ENCODE assay signal across 12 cellular contexts in genomic region chr19:53907690-53908089, GRCh38. TPM values are rescaled to one million over a fixed set of nuclear protein-coding genes. Genes with fewer than 3 reads are reported as not detected.
DNase-seq lines count a peak whose midpoint lies in the region; ATAC-seq and TF ChIP-seq lines count a peak whose summit lies in the region.
"Had no signal": no experiment of that assay in that cellular context is flagged by ENCODE, and none has a peak within 500 bp of the region (broad histone marks: within the 10 kb centered on the region; RNA-seq: fewer than 3 reads in every experiment).

No MANE protein-coding gene starts in this region.

- H3K4me1 ChIP-seq in HAP-1 (no peaks in the 10 kb centered on the region), tibial artery (peaks cover 0 to 29% (median 20%) of the 10 kb centered on the region in 4 donors)

- no peak overlapping the region for H3K27ac Mint-ChIP-seq in mesothelial cell of epicardium

- H3K36me3 ChIP-seq in HAP-1 (replicated peaks), result no peaks in the 10 kb centered on the region
- H3K36me3 ChIP-seq in tibial artery, result no peaks in the 10 kb centered on the region

- no peak overlapping the region for H3K4me3 ChIP-seq in AG10803 (ENCODE audit: low read length)
- H3K4me3 ChIP-seq in HAP-1, result peak overlapping the region; percentile 25
- H3K4me3 ChIP-seq in tibial artery, result no peak overlapping the region

- in situ Hi-C loops in HAP-1 (cut with MboI; ENCODE audit: low sequenced_read_pairs), result no loop called here

- H3K27ac ChIP-seq in cingulate gyrus (ENCODE audit: low read depth, low read length) (peak overlapping the region; percentile 69), tibial artery (no peak overlapping the region)

- peaks cover 90% of the 10 kb centered on the region for H3K27me3 Mint-ChIP-seq in mesothelial cell of epicardium (ENCODE audit: low read depth)

- peaks cover 16% of the 10 kb centered on the region for H3K4me1 Mint-ChIP-seq in mesothelial cell of epicardium

- no peaks in the 10 kb centered on the region for H3K9me3 Mint-ChIP-seq in mesothelial cell of epicardium

- no peak for ATAC-seq in HG02885 (IDR thresholded peaks at IDR 0.05; ENCODE audit: poor library complexity, unreplicated experiment)

- H3K4me3 Mint-ChIP-seq in mesothelial cell of epicardium, result peak overlapping the region; percentile 15

- intact Hi-C loops in tibial artery (cut with DNase I; ENCODE audit: low total_unique reads), result no loop called here

- DNase-seq in AG10803 (ENCODE audit: low read depth), result no peak
- DNase-seq in HAP-1 (ENCODE audit: low spot score in 2 of 2), result no peak
- no peak for DNase-seq in mesothelial cell of epicardium (ENCODE audit: low spot score in 2 of 2, unreplicated experiment in 2 of 2)
- no peak for DNase-seq in mucosa of gallbladder (ENCODE audit: low spot score)
- no peak for DNase-seq in tibial artery
- no peak for DNase-seq in NCI-H2196 (lab: John Stamatoyannopoulos, UW; ENCODE audit: unreplicated experiment)
- DNase-seq: GF-D8, Kasumi-1, NCI-H2029 treated with DMSO at 0.1 percent for 48 hours had no signal

- H3K9me3 ChIP-seq in HAP-1 (no peaks in the 10 kb centered on the region), tibial artery (no peaks in the 10 kb centered on the region)

- TF ChIP-seq CTCF in AG10803 (conservative IDR thresholded peaks at IDR 0.05; ENCODE audit: low read length) (0 out of 2 replicates have a peak, but pooled peaks have one; percentile 4), mesothelial cell of epicardium (IDR thresholded peaks at IDR 0.05; ENCODE audit: unreplicated experiment) (no peak), tibial artery (IDR thresholded peaks at IDR 0.05) (no peak)

- H3K27me3 ChIP-seq in HAP-1 (ENCODE audit: low read depth) (peaks cover 14% of the 10 kb centered on the region), tibial artery (peaks cover 8 to 92% of the 10 kb centered on the region in 2 donors)

- no peaks in the 10 kb centered on the region for H3K36me3 Mint-ChIP-seq in mesothelial cell of epicardium

RNA-seq across cellular contexts. Expression of gene CACNG7, which starts 1.4 kb away (rescaled TPM):
- 0.52 to 0.82 TPM (median 0.76 TPM) in 3 replicates for total RNA-seq in mesothelial cell of epicardium
- not detected for total RNA-seq in mucosa of gallbladder
- total RNA-seq: posterior vena cava had no signal

RNA-seq across cellular contexts. Expression of gene PRKCG, which starts 25.7 kb away (rescaled TPM):
- 19.1 to 21.6 TPM (median 19.3 TPM) in 3 replicates for total RNA-seq in mesothelial cell of epicardium
- total RNA-seq in mucosa of gallbladder, result 0.09 TPM

RNA-seq across cellular contexts. Expression of gene MYADM, which starts 40.0 kb away (rescaled TPM):
- total RNA-seq in mesothelial cell of epicardium (195 to 211 TPM (median 200 TPM) in 3 replicates), mucosa of gallbladder (125 TPM)

RNA-seq across cellular contexts. Expression of gene CACNG8, which starts 55.0 kb away (rescaled TPM):
- total RNA-seq in mesothelial cell of epicardium (2.1 to 2.6 TPM (median 2.1 TPM) in 3 replicates), mucosa of gallbladder (0.12 TPM)

Comparison
In these comparisons a context has a peak if more than half of its experiments do, and no peak if none do; other contexts are left out.
1. RNA of gene PRKCG, which starts 25.7 kb away (total RNA-seq): 19.1 to 21.6 TPM in mesothelial cell of epicardium; 0.09 TPM in mucosa of gallbladder (single experiment); every median in the first group is over 10 times any median in the second.